Comparison of ENCODE assay signal across 7 cellular contexts in the genomic region with DNA sequence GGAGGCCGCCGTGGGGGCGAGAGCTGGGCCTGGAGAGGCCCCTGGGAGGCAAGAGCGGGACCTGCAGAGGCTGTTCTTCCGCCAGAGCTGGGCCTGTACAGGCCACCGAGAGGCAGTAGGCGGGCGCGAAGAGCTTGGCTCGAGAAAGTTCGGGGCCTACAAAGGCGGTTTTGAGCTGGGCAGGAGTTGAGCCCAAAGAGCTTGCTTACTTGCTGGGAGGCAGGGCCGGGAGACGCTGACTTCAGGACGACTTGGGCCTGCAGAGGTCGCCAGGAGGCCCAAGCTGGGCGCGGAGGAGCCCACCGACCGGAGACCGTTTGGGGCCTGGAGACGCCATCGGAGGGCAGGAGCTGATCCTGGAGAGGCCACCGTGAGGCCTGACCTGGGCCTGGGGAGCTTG.
A peak's percentile ranks its signal among the peaks of the same experiment; 100 is the strongest.
DNase-seq lines count a peak whose midpoint lies in the region; ATAC-seq and TF ChIP-seq lines count a peak whose summit lies in the region.
"Not testable (repeated sequence)": the region's sequence is repeated elsewhere in the genome, so short reads cannot be mapped to it uniquely, and the experiment has no call there.

No MANE protein-coding gene starts in this region.

- 95 to 96% methylated on average over 11 to 21 of the region's 24 CpGs for WGBS in lung, 2 donors

- not testable (repeated sequence) for TF ChIP-seq CTCF in GM12865 (IDR thresholded peaks at IDR 0.05; ENCODE audit: insufficient read depth, low read depth, low read length, missing control alignments); foreskin keratinocyte (conservative IDR thresholded peaks at IDR 0.05); lung (IDR thresholded peaks at IDR 0.05; ENCODE audit: control extremely low read depth, extremely low read depth)

- not testable (repeated sequence) for H3K27ac ChIP-seq in foreskin keratinocyte; lung (ENCODE audit: low read depth in 1 of 2, low read length in 1 of 2)

- H3K4me1 ChIP-seq in foreskin keratinocyte; lung (ENCODE audit: control insufficient read depth in 2 of 2, insufficient read depth in 2 of 2, low read length in 2 of 2): not testable (repeated sequence)

- not testable (repeated sequence) for H3K4me3 Mint-ChIP-seq in T-helper 17 cell

- H3K4me3 ChIP-seq in GM12865 (ENCODE audit: low read depth, low read length); lung: not testable (repeated sequence)

- H3K36me3 Mint-ChIP-seq in T-helper 17 cell (ENCODE audit: low read depth): not testable (repeated sequence)

- not testable (repeated sequence) for ATAC-seq in T-helper 17 cell; foreskin keratinocyte; lung (ENCODE audit: insufficient read depth, low FRiP score)

- not testable (repeated sequence) for H3K36me3 ChIP-seq in lung (ENCODE audit: control insufficient read depth in 2 of 2, insufficient read depth in 2 of 2, low read length in 2 of 2)

- H3K27ac Mint-ChIP-seq in T-helper 17 cell: not testable (repeated sequence)

- not testable (repeated sequence) for H3K4me1 Mint-ChIP-seq in T-helper 17 cell

- H3K9me3 ChIP-seq in T-helper 17 cell (ENCODE audit: control insufficient read depth, low read length, poor library complexity, severe bottlenecking); lung (ENCODE audit: control insufficient read depth in 2 of 2, insufficient read depth in 1 of 2, low read length in 1 of 2): not testable (repeated sequence)

- DNase-seq in GM12865 (ENCODE audit: low read depth) (peak; percentile 29), T-helper 17 cell (peak; percentile 59 to 66 (median 65)), activated T-cell treated with anti-CD3 and anti-CD28 coated beads for 4 hours (peak; percentile 1), brain pericyte (ENCODE audit: low read depth, low spot score) (peak; percentile 24), foreskin keratinocyte (peak; percentile 7 to 10), lung (ENCODE audit: low spot score) (peak; percentile 86)
- DNase-seq in stimulated activated CD4-positive, alpha-beta T cell treated with anti-CD3 and anti-CD28 coated beads, Interleukin-2, amount 100 ng/mL, for 24 hours: peak; percentile 6 to 74

- H3K27me3 Mint-ChIP-seq in T-helper 17 cell: not testable (repeated sequence)

- H3K27me3 ChIP-seq in foreskin keratinocyte; lung (ENCODE audit: control insufficient read depth, insufficient read depth): not testable (repeated sequence)

Comparison
In these comparisons a context has a peak if more than half of its experiments do, and no peak if none do; other contexts are left out.
1. DNase-seq: peak in every context shown above with its lines; median percentile 86 in lung; 65 in T-helper 17 cell; 40 in stimulated activated CD4-positive, alpha-beta T cell treated with anti-CD3 and anti-CD28 coated beads, Interleukin-2, amount 100 ng/mL, for 24 hours; 29 in GM12865; 24 in brain pericyte; 8 in foreskin keratinocyte; 1 in activated T-cell treated with anti-CD3 and anti-CD28 coated beads for 4 hours.